1 cellular context compared by ENCODE assay signal in the genomic region with DNA sequence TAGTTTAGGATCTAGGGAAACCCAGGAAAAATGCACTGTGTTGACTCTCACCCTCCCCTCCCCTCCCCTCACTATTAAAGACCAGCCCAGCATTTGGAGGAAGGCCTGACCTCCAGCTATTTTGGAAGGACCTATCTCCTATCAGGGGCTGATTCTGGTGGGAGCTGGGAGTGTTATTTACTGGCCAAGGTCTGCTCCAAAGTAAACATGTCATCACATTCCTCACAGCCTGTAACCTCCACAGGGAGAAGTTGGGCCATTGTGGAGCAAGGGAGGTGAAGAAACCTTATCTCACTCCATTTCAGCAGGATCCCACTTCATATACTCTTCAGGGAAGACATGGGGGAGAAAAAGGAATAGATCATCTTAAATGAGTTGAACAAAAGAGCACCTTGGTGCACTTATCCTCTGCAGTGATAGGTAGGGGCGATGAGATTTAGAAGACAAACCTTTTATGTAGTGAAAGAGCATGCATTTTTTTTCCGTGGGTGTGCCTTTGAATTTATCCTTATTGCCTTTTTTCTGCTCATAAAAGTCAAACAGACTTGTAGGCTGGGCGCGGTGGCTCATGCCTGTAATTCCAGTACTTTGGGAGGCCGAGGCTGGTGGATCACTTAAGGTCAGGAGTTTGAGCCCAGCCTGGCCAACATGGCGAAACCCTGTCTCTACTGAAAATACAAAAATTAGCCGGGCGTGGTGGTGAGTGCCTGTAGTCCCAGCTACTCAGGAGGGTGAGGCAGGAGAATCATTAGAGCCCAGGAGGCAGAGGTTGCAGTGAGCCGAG.
A peak's percentile ranks its signal among the peaks of the same experiment; 100 is the strongest.
TF ChIP-seq lines count a peak whose summit lies in the region.

No MANE protein-coding gene starts in this region.

TF ChIP-seq in HepG2, 621 proteins besides CTCF, POLR2A, EP300 and RAD21 (continued from another document and continues in another):
- TF ChIP-seq, protein P1, sequence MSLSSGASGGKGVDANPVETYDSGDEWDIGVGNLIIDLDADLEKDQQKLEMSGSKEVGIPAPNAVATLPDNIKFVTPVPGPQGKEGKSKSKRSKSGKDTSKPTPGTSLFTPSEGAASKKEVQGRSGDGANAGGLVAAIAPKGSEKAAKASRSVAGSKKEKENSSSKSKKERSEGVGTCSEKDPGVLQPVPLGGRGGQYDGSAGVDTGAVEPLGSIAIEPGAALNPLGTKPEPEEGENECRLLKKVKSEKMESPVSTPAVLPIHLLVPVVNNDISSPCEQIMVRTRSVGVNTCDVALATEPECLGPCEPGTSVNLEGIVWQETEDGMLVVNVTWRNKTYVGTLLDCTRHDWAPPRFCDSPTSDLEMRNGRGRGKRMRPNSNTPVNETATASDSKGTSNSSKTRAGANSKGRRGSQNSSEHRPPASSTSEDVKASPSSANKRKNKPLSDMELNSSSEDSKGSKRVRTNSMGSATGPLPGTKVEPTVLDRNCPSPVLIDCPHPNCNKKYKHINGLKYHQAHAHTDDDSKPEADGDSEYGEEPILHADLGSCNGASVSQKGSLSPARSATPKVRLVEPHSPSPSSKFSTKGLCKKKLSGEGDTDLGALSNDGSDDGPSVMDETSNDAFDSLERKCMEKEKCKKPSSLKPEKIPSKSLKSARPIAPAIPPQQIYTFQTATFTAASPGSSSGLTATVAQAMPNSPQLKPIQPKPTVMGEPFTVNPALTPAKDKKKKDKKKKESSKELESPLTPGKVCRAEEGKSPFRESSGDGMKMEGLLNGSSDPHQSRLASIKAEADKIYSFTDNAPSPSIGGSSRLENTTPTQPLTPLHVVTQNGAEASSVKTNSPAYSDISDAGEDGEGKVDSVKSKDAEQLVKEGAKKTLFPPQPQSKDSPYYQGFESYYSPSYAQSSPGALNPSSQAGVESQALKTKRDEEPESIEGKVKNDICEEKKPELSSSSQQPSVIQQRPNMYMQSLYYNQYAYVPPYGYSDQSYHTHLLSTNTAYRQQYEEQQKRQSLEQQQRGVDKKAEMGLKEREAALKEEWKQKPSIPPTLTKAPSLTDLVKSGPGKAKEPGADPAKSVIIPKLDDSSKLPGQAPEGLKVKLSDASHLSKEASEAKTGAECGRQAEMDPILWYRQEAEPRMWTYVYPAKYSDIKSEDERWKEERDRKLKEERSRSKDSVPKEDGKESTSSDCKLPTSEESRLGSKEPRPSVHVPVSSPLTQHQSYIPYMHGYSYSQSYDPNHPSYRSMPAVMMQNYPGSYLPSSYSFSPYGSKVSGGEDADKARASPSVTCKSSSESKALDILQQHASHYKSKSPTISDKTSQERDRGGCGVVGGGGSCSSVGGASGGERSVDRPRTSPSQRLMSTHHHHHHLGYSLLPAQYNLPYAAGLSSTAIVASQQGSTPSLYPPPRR (CRISPR knock-in tag; IDR thresholded peaks at IDR 0.05; ENCODE audit: borderline replicate concordance), result peak; percentile 80; the same call in 1 of the 2 replicates
- TF ChIP-seq ZNF703 (CRISPR knock-in tag; IDR thresholded peaks at IDR 0.05; ENCODE audit: borderline replicate concordance) (no peak), MTF2 (CRISPR knock-in tag; IDR thresholded peaks at IDR 0.05; ENCODE audit: borderline replicate concordance) (no peak), ZNF644 (CRISPR knock-in tag; IDR thresholded peaks at IDR 0.05; ENCODE audit: low read depth) (peak; percentile 65; the same call in 1 of the 2 replicates), KDM1A (CRISPR knock-in tag; IDR thresholded peaks at IDR 0.05) (no peak), ZNF616 (CRISPR knock-in tag; IDR thresholded peaks at IDR 0.05; ENCODE audit: low read depth) (no peak), HIVEP1 (CRISPR knock-in tag; IDR thresholded peaks at IDR 0.05) (no peak), ZNF891 (CRISPR knock-in tag; IDR thresholded peaks at IDR 0.05) (no peak), ZNF770 (CRISPR knock-in tag; IDR thresholded peaks at IDR 0.05) (no peak), ZNF280B (CRISPR knock-in tag; IDR thresholded peaks at IDR 0.05; ENCODE audit: borderline replicate concordance) (no peak), TFDP1 (CRISPR knock-in tag; IDR thresholded peaks at IDR 0.05; ENCODE audit: borderline replicate concordance) (peak; percentile 22; the same call in 1 of the 2 replicates), ZNF749 (CRISPR knock-in tag; IDR thresholded peaks at IDR 0.05; ENCODE audit: borderline replicate concordance) (no peak), TBP (CRISPR knock-in tag; IDR thresholded peaks at IDR 0.05) (no peak), MBNL3 (CRISPR knock-in tag; conservative IDR thresholded peaks at IDR 0.05) (no peak), ZNF724P (CRISPR knock-in tag; IDR thresholded peaks at IDR 0.05; ENCODE audit: borderline replicate concordance) (0 out of 2 replicates have a peak, but pooled peaks have one; percentile 23), HMGXB3 (CRISPR knock-in tag; IDR thresholded peaks at IDR 0.05; ENCODE audit: borderline replicate concordance) (no peak), ZNF143 (CRISPR knock-in tag; IDR thresholded peaks at IDR 0.05) (no peak), AFF4 (CRISPR knock-in tag; IDR thresholded peaks at IDR 0.05) (no peak), FOXM1 (CRISPR knock-in tag; IDR thresholded peaks at IDR 0.05) (no peak), ZNF790 (CRISPR knock-in tag; IDR thresholded peaks at IDR 0.05; ENCODE audit: borderline replicate concordance) (no peak), POLR2AphosphoS2 (IDR thresholded peaks at IDR 0.05; ENCODE audit: low read depth, low read length) (no peak), ARID2 (CRISPR knock-in tag; IDR thresholded peaks at IDR 0.05; ENCODE audit: borderline replicate concordance) (no peak), ZNF44 (CRISPR knock-in tag; IDR thresholded peaks at IDR 0.05) (no peak), ZNF337 (CRISPR knock-in tag; IDR thresholded peaks at IDR 0.05; ENCODE audit: borderline replicate concordance, low read depth) (no peak), SOX5 (CRISPR knock-in tag; IDR thresholded peaks at IDR 0.05; ENCODE audit: borderline replicate concordance) (peak; percentile 76; the same call in 1 of the 2 replicates), NFKBIZ (CRISPR knock-in tag; IDR thresholded peaks at IDR 0.05) (no peak), BRD4 (CRISPR knock-in tag; IDR thresholded peaks at IDR 0.05) (no peak), ZBTB38 (CRISPR knock-in tag; IDR thresholded peaks at IDR 0.05) (no peak), IRF2 (CRISPR knock-in tag; IDR thresholded peaks at IDR 0.05) (no peak), KLF15 (CRISPR knock-in tag; IDR thresholded peaks at IDR 0.05; ENCODE audit: borderline replicate concordance) (no peak), ZNF333 (CRISPR knock-in tag; IDR thresholded peaks at IDR 0.05; ENCODE audit: borderline replicate concordance) (no peak), PRDM4 (CRISPR knock-in tag; IDR thresholded peaks at IDR 0.05; ENCODE audit: borderline replicate concordance) (no peak)
- TF ChIP-seq, protein P2, sequence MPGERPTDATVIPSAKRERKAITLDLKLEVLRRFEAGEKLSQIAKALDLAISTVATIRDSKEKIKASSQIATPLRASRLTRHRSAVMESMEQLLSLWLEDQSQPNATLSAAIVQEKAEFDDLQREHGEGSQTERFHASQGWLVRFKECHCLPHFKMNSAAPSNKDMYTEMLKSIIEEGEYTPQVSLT (CRISPR knock-in tag; IDR thresholded peaks at IDR 0.05; ENCODE audit: borderline replicate concordance, low read depth), result no peak
